Comparison of ENCODE assay signal across 8 cellular contexts in the genomic region with DNA sequence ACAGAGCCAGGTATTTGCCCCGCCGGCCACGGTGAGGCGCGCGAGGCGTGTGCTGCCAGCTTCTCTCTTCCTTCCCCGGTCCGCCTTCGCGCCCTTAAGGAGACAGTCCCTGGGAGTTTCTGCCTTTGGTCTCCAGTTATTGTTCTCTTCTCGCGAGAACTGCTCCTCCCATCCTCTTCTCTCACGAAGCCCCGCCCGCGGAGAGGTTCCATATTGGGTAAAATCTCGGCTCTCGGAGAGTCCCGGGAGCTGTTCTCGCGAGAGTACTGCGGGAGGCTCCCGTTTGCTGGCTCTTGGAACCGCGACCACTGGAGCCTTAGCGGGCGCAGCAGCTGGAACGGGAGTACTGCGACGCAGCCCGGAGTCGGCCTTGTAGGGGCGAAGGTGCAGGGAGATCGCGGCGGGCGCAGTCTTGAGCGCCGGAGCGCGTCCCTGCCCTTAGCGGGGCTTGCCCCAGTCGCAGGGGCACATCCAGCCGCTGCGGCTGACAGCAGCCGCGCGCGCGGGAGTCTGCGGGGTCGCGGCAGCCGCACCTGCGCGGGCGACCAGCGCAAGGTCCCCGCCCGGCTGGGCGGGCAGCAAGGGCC. TPM values are rescaled to one million over a fixed set of nuclear protein-coding genes. Genes with fewer than 3 reads are reported as not detected.
DNase-seq lines count a peak whose midpoint lies in the region; ATAC-seq and TF ChIP-seq lines count a peak whose summit lies in the region.

A gene (plus strand): TSS at position 308 of the 587 bp plus-strand sequence. CDS start 350 bp downstream, outside the sequence.

- H3K27me3 ChIP-seq in CD4-positive, alpha-beta T cell (ENCODE audit: control insufficient read depth, insufficient read depth, low read length) = peaks cover 21% of the 10 kb centered on the region
- peaks cover 0 to 11% of the 10 kb centered on the region in 2 donors for H3K27me3 ChIP-seq in left lung

- peak within 1 kb of the TSS; percentile 96 for H3K4me3 Mint-ChIP-seq in CD4-positive, alpha-beta T cell
- peak within 1 kb of the TSS; percentile 88 for H3K4me3 Mint-ChIP-seq in dendritic cell treated with granulocyte-macrophage colony-stimulating factor and Interleukin-4, amounts not matched to agents 40 ng/mL and 50 ng/mL, for 4 days

- peak; percentile 95 to 99 (median 96) for DNase-seq in CD4-positive, alpha-beta T cell
- DNase-seq in NCI-H774 (lab: John Stamatoyannopoulos, UW) = peak; percentile 99
- DNase-seq in activated CD4-positive, alpha-beta T cell treated with anti-CD3 and anti-CD28 coated beads, Interleukin-2, amount 50 U/mL, for 4 hours = peak; percentile 98 to 99
- peak; percentile 98 to 99 for DNase-seq in left lung
- peak; percentile 96 to 98 for DNase-seq in stimulated activated CD4-positive, alpha-beta T cell treated with anti-CD3 and anti-CD28 coated beads, Interleukin-2, amount 100 ng/mL, for 48 hours

- peaks cover 10 to 60% of the 10 kb centered on the region in 2 donors for H3K4me1 ChIP-seq in left lung

- H3K9me3 ChIP-seq in CD4-positive, alpha-beta T cell (ENCODE audit: control insufficient read depth, low read length) = no peaks in the 10 kb centered on the region
- no peaks in the 10 kb centered on the region for H3K9me3 ChIP-seq in left lung

- no peaks in the 10 kb centered on the region for H3K9me3 Mint-ChIP-seq in CD4-positive, alpha-beta T cell
- no peaks in the 10 kb centered on the region for H3K9me3 Mint-ChIP-seq in dendritic cell treated with granulocyte-macrophage colony-stimulating factor and Interleukin-4, amounts not matched to agents 40 ng/mL and 50 ng/mL, for 4 days

- H3K27me3 Mint-ChIP-seq in CD4-positive, alpha-beta T cell = peaks cover 20% of the 10 kb centered on the region
- H3K27me3 Mint-ChIP-seq in dendritic cell treated with granulocyte-macrophage colony-stimulating factor and Interleukin-4, amounts not matched to agents 40 ng/mL and 50 ng/mL, for 4 days = peaks cover 2% of the 10 kb centered on the region

- H3K36me3 ChIP-seq in left lung = no peaks in the 10 kb centered on the region

- H3K36me3 Mint-ChIP-seq in CD4-positive, alpha-beta T cell (ENCODE audit: low read depth) = peaks cover 10% of the 10 kb centered on the region
- peaks cover 22% of the 10 kb centered on the region for H3K36me3 Mint-ChIP-seq in dendritic cell treated with granulocyte-macrophage colony-stimulating factor and Interleukin-4, amounts not matched to agents 40 ng/mL and 50 ng/mL, for 4 days (ENCODE audit: low read depth)

- peaks cover 44% of the 10 kb centered on the region for H3K4me1 Mint-ChIP-seq in CD4-positive, alpha-beta T cell (ENCODE audit: low read depth)
- peaks cover 39% of the 10 kb centered on the region for H3K4me1 Mint-ChIP-seq in dendritic cell treated with granulocyte-macrophage colony-stimulating factor and Interleukin-4, amounts not matched to agents 40 ng/mL and 50 ng/mL, for 4 days (ENCODE audit: low read depth)

- peak within 1 kb of the TSS; percentile 85 for H3K27ac ChIP-seq in CD4-positive, alpha-beta T cell (ENCODE audit: low read depth, low read length)
- peak within 1 kb of the TSS; percentile 95 to 96 for H3K27ac ChIP-seq in left lung

- POLR2A ChIA-PET in CD4-positive, alpha-beta T cell (lab: Charles Lee) = interaction anchor here (0.5 to 4.5 kb wide), 26 partner anchors 11 to 1672 kb away, joined by 3 to 57 read pairs (median 6); a partner anchor contains a TSS

- CTCF ChIA-PET in CD4-positive, alpha-beta T cell (lab: Charles Lee) = interaction anchor here (0.7 to 5.2 kb wide), 21 partner anchors 9 to 333 kb away, joined by 3 to 77 read pairs (median 4); no protein-coding TSS in a partner anchor

- intact Hi-C loops in CD4-positive, alpha-beta T cell (cut with DNase I, micrococcal nuclease) = loop anchor here (1.0 to 10.0 kb wide), 13 partner anchors 68 to 1787 kb away; a partner anchor contains a TSS
- intact Hi-C loops in dendritic cell treated with granulocyte-macrophage colony-stimulating factor and Interleukin-4, amounts not matched to agents 40 ng/mL and 50 ng/mL, for 4 days (cut with micrococcal nuclease) = loop anchor here (1.0 to 2.0 kb wide), 2 partner anchors 68 to 169 kb away; a partner anchor contains a TSS
- intact Hi-C loops in left lung (cut with DNase I) = loop anchor here in 1 of 2 donors (5.0 kb wide), 1 partner anchor 70 kb away; no protein-coding TSS in a partner anchor

- peak; percentile 86 for ATAC-seq in CD4-positive, alpha-beta T cell (ENCODE audit: poor library complexity)
- ATAC-seq in GM19397 (IDR thresholded peaks at IDR 0.05; ENCODE audit: unreplicated experiment) = peak; percentile 83
- peak; percentile 91 for ATAC-seq in HG03571 (IDR thresholded peaks at IDR 0.05; ENCODE audit: unreplicated experiment)
- ATAC-seq in left lung = peak; percentile 91

- peak within 1 kb of the TSS; percentile 83 for H3K27ac Mint-ChIP-seq in CD4-positive, alpha-beta T cell
- H3K27ac Mint-ChIP-seq in dendritic cell treated with granulocyte-macrophage colony-stimulating factor and Interleukin-4, amounts not matched to agents 40 ng/mL and 50 ng/mL, for 4 days = peak within 1 kb of the TSS; percentile 91

- peak; percentile 80 for TF ChIP-seq CTCF in CD4-positive, alpha-beta T cell (IDR thresholded peaks at IDR 0.05)
- TF ChIP-seq CTCF in left lung (IDR thresholded peaks at IDR 0.05) = peak; percentile 80 to 83

- H3K4me3 ChIP-seq in left lung = peak within 1 kb of the TSS; percentile 89 to 97

RNA-seq across cellular contexts. Expression of the gene that starts here (rescaled TPM):
- 10 to 100 TPM; 42.6 to 42.8 TPM for total RNA-seq in CD4-positive, alpha-beta T cell
- total RNA-seq in left lung = 10 to 100 TPM; 52.9 to 84.1 TPM

Comparison
In these comparisons a context has a peak if more than half of its experiments do, and no peak if none do; other contexts are left out.
1. Peak in every context shown above with its lines: DNase-seq, ATAC-seq, H3K4me3 ChIP-seq and H3K27ac ChIP-seq.